2 cellular contexts compared by ENCODE assay signal in the genomic region with DNA sequence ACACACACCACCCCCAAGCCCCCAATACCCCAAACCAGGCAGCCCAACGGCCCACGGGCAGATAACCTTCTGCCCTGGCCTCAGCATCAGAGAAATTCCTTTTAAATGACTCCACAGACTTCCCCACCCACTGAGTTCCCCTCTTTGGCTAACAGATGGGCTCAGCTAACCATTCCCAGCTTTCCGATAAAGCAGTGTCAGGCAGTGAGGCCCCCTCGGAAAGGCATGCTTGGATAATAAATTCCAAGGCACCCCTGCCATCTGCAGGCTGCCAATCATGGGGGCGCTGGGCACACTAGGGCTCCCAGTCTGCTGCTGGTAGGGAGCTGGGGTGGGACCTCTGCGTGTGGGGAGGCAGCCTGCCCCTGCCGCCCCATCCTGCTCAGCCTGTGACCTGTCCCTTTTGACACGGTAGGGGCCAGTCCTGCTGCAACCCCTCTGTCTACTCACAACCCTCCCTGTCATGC.
A peak's percentile ranks its signal among the peaks of the same experiment; 100 is the strongest.
TF ChIP-seq lines count a peak whose summit lies in the region.

No MANE protein-coding gene starts in this region.

TF ChIP-seq in HEK293, 187 proteins besides CTCF, POLR2A, EP300 and RAD21 (continued from another document):
- TF ChIP-seq EGR2 (tag by site-specific recombination; IDR thresholded peaks at IDR 0.05; ENCODE audit: low read depth) (peak; percentile 28; the same call in 1 of the 2 replicates), GLIS1 (tag by site-specific recombination; IDR thresholded peaks at IDR 0.05) (0 out of 2 replicates have a peak, but pooled peaks have one; percentile 17)

TF ChIP-seq in SK-N-SH treated with all-trans-retinoic acid at 6 μM for 48 hours, 23 proteins besides CTCF, POLR2A, EP300 and RAD21 (continued from another document):
- TF ChIP-seq, protein P1, sequence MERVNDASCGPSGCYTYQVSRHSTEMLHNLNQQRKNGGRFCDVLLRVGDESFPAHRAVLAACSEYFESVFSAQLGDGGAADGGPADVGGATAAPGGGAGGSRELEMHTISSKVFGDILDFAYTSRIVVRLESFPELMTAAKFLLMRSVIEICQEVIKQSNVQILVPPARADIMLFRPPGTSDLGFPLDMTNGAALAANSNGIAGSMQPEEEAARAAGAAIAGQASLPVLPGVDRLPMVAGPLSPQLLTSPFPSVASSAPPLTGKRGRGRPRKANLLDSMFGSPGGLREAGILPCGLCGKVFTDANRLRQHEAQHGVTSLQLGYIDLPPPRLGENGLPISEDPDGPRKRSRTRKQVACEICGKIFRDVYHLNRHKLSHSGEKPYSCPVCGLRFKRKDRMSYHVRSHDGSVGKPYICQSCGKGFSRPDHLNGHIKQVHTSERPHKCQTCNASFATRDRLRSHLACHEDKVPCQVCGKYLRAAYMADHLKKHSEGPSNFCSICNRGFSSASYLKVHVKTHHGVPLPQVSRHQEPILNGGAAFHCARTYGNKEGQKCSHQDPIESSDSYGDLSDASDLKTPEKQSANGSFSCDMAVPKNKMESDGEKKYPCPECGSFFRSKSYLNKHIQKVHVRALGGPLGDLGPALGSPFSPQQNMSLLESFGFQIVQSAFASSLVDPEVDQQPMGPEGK (CRISPR knock-in tag; IDR thresholded peaks at IDR 0.05; ENCODE audit: borderline replicate concordance): peak; percentile 29; the same call in 1 of the 2 replicates
- TF ChIP-seq GLIS3 (CRISPR knock-in tag; IDR thresholded peaks at IDR 0.05): no peak
- TF ChIP-seq RARB (CRISPR knock-in tag; IDR thresholded peaks at IDR 0.05): no peak
